ENCODE assay signal across 9 cellular contexts in genomic region chr9:34374905-34375552, GRCh38. TPM values are rescaled to one million over a fixed set of nuclear protein-coding genes. Genes with fewer than 3 reads are reported as not detected.
DNase-seq lines count a peak whose midpoint lies in the region; ATAC-seq and TF ChIP-seq lines count a peak whose summit lies in the region.
"Had no signal": no experiment of that assay in that cellular context is flagged by ENCODE, and none has a peak within 500 bp of the region (broad histone marks: within the 10 kb centered on the region; RNA-seq: fewer than 3 reads in every experiment).

No MANE protein-coding gene starts in this region.

- no peaks in the 10 kb centered on the region for H3K27me3 ChIP-seq in CD4-positive, CD25-positive, alpha-beta regulatory T cell (ENCODE audit: control insufficient read depth, insufficient read depth, low read length)
- H3K27me3 ChIP-seq in KMS-11 (ENCODE audit: insufficient read depth, low read depth) = no peaks in the 10 kb centered on the region

- H3K27ac ChIP-seq in CD4-positive, CD25-positive, alpha-beta regulatory T cell (ENCODE audit: insufficient read depth, low read length, poor library complexity, severe bottlenecking) = no peak overlapping the region
- H3K27ac ChIP-seq in KMS-11 = no peak overlapping the region

- in situ Hi-C loops in ACHN (cut with HindIII; ENCODE audit: low pct_ligation_motif_present, low pct_unique_long_range_greater_than_20kb, low sequenced_read_pairs) = no loop called here

- no peak overlapping the region for H3K4me3 ChIP-seq in CD4-positive, CD25-positive, alpha-beta regulatory T cell (ENCODE audit: low read depth, low read length)
- no peak overlapping the region for H3K4me3 ChIP-seq in KMS-11 (IDR thresholded peaks at IDR 0.05; ENCODE audit: insufficient read depth, low read depth, low read length)

- H3K9ac ChIP-seq in KMS-11 = no peak overlapping the region

- peak overlapping the region; percentile 83; the same call in 1 of the 2 replicates for H3K4me2 ChIP-seq in KMS-11

- peaks cover 0 to 2% (median 0%) of the 10 kb centered on the region in 7 donors for H3K9me3 Mint-ChIP-seq in CD4-positive, CD25-positive, alpha-beta regulatory T cell
- H3K9me3 Mint-ChIP-seq in activated naive CD8-positive, alpha-beta T cell (ENCODE audit: low read depth) = no peaks in the 10 kb centered on the region
- no peaks in the 10 kb centered on the region for H3K9me3 Mint-ChIP-seq in mesothelial cell of epicardium

- DNase-seq in CD4-positive, CD25-positive, alpha-beta regulatory T cell = no peak
- DNase-seq in mesothelial cell of epicardium (ENCODE audit: low spot score in 2 of 2, unreplicated experiment in 2 of 2) (no peak), ACHN (no peak)
- no peak for DNase-seq in stimulated activated CD4-positive, alpha-beta T cell treated with anti-CD3 and anti-CD28 coated beads, Interleukin-4, amount 100 ng/mL, for 1 hour
- DNase-seq: tibial artery had no signal

- H2AFZ ChIP-seq in KMS-11 (ENCODE audit: low read depth) = no peak overlapping the region; the same call in 1 of the 2 replicates

- peaks cover 8 to 46% (median 20%) of the 10 kb centered on the region in 4 donors for H3K4me1 Mint-ChIP-seq in CD4-positive, CD25-positive, alpha-beta regulatory T cell
- H3K4me1 Mint-ChIP-seq in activated naive CD8-positive, alpha-beta T cell (ENCODE audit: low read depth) = peaks cover 31% of the 10 kb centered on the region
- H3K4me1 Mint-ChIP-seq in mesothelial cell of epicardium = peaks cover 25% of the 10 kb centered on the region

- no peaks in the 10 kb centered on the region for H3K36me3 ChIP-seq in CD4-positive, CD25-positive, alpha-beta regulatory T cell (ENCODE audit: control insufficient read depth, insufficient read depth, low read length)
- no peaks in the 10 kb centered on the region for H3K36me3 ChIP-seq in KMS-11 (ENCODE audit: insufficient read depth)

- peaks cover 5% of the 10 kb centered on the region for H3K36me3 Mint-ChIP-seq in CD4-positive, CD25-positive, alpha-beta regulatory T cell
- H3K36me3 Mint-ChIP-seq in activated naive CD8-positive, alpha-beta T cell = no peaks in the 10 kb centered on the region
- H3K36me3 Mint-ChIP-seq in mesothelial cell of epicardium = peaks cover 16% of the 10 kb centered on the region

- ATAC-seq in CD4-positive, CD25-positive, alpha-beta regulatory T cell (ENCODE audit: low read depth in 2 of 2) = no peak
- ATAC-seq in GM19351 (IDR thresholded peaks at IDR 0.05; ENCODE audit: unreplicated experiment) (no peak), HG03442 (IDR thresholded peaks at IDR 0.05; ENCODE audit: unreplicated experiment) (no peak)

- H3K27me3 Mint-ChIP-seq in CD4-positive, CD25-positive, alpha-beta regulatory T cell = no peaks in the 10 kb centered on the region
- H3K27me3 Mint-ChIP-seq in activated naive CD8-positive, alpha-beta T cell = no peaks in the 10 kb centered on the region
- H3K27me3 Mint-ChIP-seq in mesothelial cell of epicardium (ENCODE audit: low read depth) = peaks cover 25% of the 10 kb centered on the region

- peak overlapping the region in 3 of 4 donors; percentile 88 to 95 (median 94) for H3K4me3 Mint-ChIP-seq in CD4-positive, CD25-positive, alpha-beta regulatory T cell
- peak overlapping the region; percentile 92 for H3K4me3 Mint-ChIP-seq in activated naive CD8-positive, alpha-beta T cell
- peak overlapping the region; percentile 85 for H3K4me3 Mint-ChIP-seq in mesothelial cell of epicardium

- no peaks in the 10 kb centered on the region for H3K9me3 ChIP-seq in CD4-positive, CD25-positive, alpha-beta regulatory T cell (ENCODE audit: control insufficient read depth in 2 of 2, low read length in 2 of 2)

- no peaks in the 10 kb centered on the region for H3K79me2 ChIP-seq in KMS-11 (ENCODE audit: insufficient read depth, low read depth)

- peak overlapping the region in 1 of 3 donors; percentile 77 for H3K27ac Mint-ChIP-seq in CD4-positive, CD25-positive, alpha-beta regulatory T cell
- no peak overlapping the region for H3K27ac Mint-ChIP-seq in activated naive CD8-positive, alpha-beta T cell
- no peak overlapping the region for H3K27ac Mint-ChIP-seq in mesothelial cell of epicardium

- H4K20me1 ChIP-seq in KMS-11 (ENCODE audit: insufficient read depth) = no peaks in the 10 kb centered on the region

- H3K4me1 ChIP-seq in CD4-positive, CD25-positive, alpha-beta regulatory T cell (ENCODE audit: control insufficient read depth, insufficient read depth, low read length, poor library complexity, severe bottlenecking) = peaks cover 30% of the 10 kb centered on the region
- peaks cover 17% of the 10 kb centered on the region for H3K4me1 ChIP-seq in KMS-11 (ENCODE audit: low read depth, poor library complexity, severe bottlenecking)

- TF ChIP-seq CTCF in KMS-11 (conservative IDR thresholded peaks at IDR 0.05; ENCODE audit: low read depth, low read length) = no peak
- no peak for TF ChIP-seq CTCF in mesothelial cell of epicardium (IDR thresholded peaks at IDR 0.05; ENCODE audit: unreplicated experiment)

RNA-seq across cellular contexts. Expression of gene MYORG, which starts 1.7 kb away (rescaled TPM):
- total RNA-seq in CD4-positive, CD25-positive, alpha-beta regulatory T cell = 0.64 TPM
- polyA plus RNA-seq in CD4-positive, CD25-positive, alpha-beta regulatory T cell = under 1 TPM; 0.05 to 0.35 (median 0.29) TPM
- total RNA-seq in mesothelial cell of epicardium = 4.2 to 5.5 TPM (median 4.9 TPM) in 3 replicates

RNA-seq across cellular contexts. Expression of gene NUDT2, which starts 45.7 kb away (rescaled TPM):
- total RNA-seq in CD4-positive, CD25-positive, alpha-beta regulatory T cell = 7.1 TPM
- 10 to 100 TPM; 29.1 to 67.0 (median 50.5) TPM for polyA plus RNA-seq in CD4-positive, CD25-positive, alpha-beta regulatory T cell
- total RNA-seq in mesothelial cell of epicardium = 16.5 to 21.2 TPM (median 17.8 TPM) in 3 replicates

RNA-seq across cellular contexts. Expression of gene KIF24, which starts 46.0 kb away (rescaled TPM):
- total RNA-seq in CD4-positive, CD25-positive, alpha-beta regulatory T cell = 0.25 TPM
- under 1 TPM in 1 of 4 donors, not detected in 3; 0.21 TPM for polyA plus RNA-seq in CD4-positive, CD25-positive, alpha-beta regulatory T cell
- total RNA-seq in mesothelial cell of epicardium = 3.5 to 3.9 TPM (median 3.5 TPM) in 3 replicates
